Comparison of ENCODE assay signal across 20 cellular contexts in the genomic region with DNA sequence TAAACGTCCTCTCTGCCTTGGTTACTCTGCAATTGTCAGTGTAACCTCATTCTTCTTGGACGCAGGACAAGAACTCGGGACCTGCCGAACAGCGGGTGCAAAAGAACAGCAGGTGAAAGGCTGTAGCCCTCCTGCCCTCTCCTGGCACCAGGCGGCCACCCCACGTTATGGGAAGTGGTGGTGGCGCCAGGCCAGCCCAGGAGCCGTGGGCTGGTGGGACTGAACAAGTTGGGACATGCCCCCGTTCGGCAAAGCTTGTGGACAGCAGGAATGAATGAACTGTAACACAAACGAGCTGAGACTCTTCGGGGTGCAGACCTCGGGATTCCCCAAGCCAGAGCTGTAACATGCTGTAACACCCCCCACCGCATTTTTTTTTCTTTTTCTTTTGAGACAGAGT.
"Had no signal": no experiment of that assay in that cellular context is flagged by ENCODE, and none has a peak within 500 bp of the region (broad histone marks: within the 10 kb centered on the region; RNA-seq: fewer than 3 reads in every experiment).

No MANE protein-coding gene starts in this region.

- H3K27me3 Mint-ChIP-seq: activated CD4-positive, alpha-beta memory T cell treated with anti-CD3 and anti-CD28 coated beads for 36 hours; activated CD8-positive, alpha-beta memory T cell treated with anti-CD3 and anti-CD28 coated beads, Interleukin-2, amount 10 ng/mL, durations not matched to agents 7 days and 5 days; central memory CD8-positive, alpha-beta T cell had no signal

- H3K4me3 Mint-ChIP-seq: activated CD4-positive, alpha-beta memory T cell treated with anti-CD3 and anti-CD28 coated beads for 36 hours; activated CD8-positive, alpha-beta memory T cell treated with anti-CD3 and anti-CD28 coated beads, Interleukin-2, amount 10 ng/mL, durations not matched to agents 7 days and 5 days; central memory CD8-positive, alpha-beta T cell had no signal

- H3K9me3 ChIP-seq: colonic mucosa, esophagus muscularis mucosa, upper lobe of right lung had no signal

- ATAC-seq: activated CD8-positive, alpha-beta memory T cell treated with anti-CD3 and anti-CD28 coated beads, Interleukin-2, amount 10 ng/mL, durations not matched to agents 7 days and 5 days; activated naive CD4-positive, alpha-beta T cell treated with anti-CD3 and anti-CD28 coated beads, Interleukin-2, amount 50 U/mL, for 72 hours; upper lobe of right lung had no signal

- H3K27ac Mint-ChIP-seq: activated CD4-positive, alpha-beta memory T cell treated with anti-CD3 and anti-CD28 coated beads for 36 hours; activated CD8-positive, alpha-beta memory T cell treated with anti-CD3 and anti-CD28 coated beads, Interleukin-2, amount 10 ng/mL, durations not matched to agents 7 days and 5 days had no signal

- DNase-seq: activated CD4-positive, alpha-beta memory T cell treated with anti-CD3 and anti-CD28 coated beads for 36 hours; activated CD4-positive, alpha-beta T cell treated with anti-CD3 and anti-CD28 coated beads for 48 hours; activated CD8-positive, alpha-beta memory T cell treated with anti-CD3 and anti-CD28 coated beads, Interleukin-2, amount 10 ng/mL, durations not matched to agents 7 days and 5 days; activated gamma-delta T cell; activated T-cell treated with anti-CD3 and anti-CD28 coated beads for 4 hours; aorta; brain microvascular endothelial cell; colonic mucosa; dorsolateral prefrontal cortex; glutamatergic neuron; midbrain; occipital lobe; retina; stimulated activated CD4-positive, alpha-beta T cell treated with anti-CD3 and anti-CD28 coated beads, Interleukin-4, amount 100 ng/mL, for 1 hour; stimulated activated naive CD4-positive, alpha-beta T cell treated with Interleukin-2 at 50 U/mL for 16 hours; T-helper 2 cell; upper lobe of right lung had no signal
